Comparison of ENCODE assay signal across 8 cellular contexts in the genomic region with DNA sequence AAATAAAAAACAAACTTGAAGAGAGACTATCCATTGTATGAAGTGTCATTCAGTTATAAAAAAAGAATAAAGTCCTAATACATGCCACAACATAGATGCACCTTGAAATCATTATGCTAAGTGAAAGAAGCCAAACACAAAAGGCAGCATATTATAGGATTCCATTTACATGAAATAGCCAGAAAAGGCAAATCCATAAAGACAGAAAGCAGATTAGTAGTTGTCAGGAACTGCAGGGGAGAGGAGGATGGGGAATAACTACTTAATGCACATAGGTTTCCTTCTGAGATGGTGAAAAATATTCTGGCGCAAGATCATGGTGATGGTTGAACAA. TPM values are rescaled to one million over a fixed set of nuclear protein-coding genes. Genes with fewer than 3 reads are reported as not detected.
DNase-seq lines count a peak whose midpoint lies in the region; ATAC-seq and TF ChIP-seq lines count a peak whose summit lies in the region.
"Had no signal": no experiment of that assay in that cellular context is flagged by ENCODE, and none has a peak within 500 bp of the region (broad histone marks: within the 10 kb centered on the region; RNA-seq: fewer than 3 reads in every experiment).

No MANE protein-coding gene starts in this region.

- H3K9me3 Mint-ChIP-seq in activated CD8-positive, alpha-beta T cell treated with anti-CD3 and anti-CD28 coated beads, Interleukin-2, amount 10 ng/mL, durations not matched to agents 7 days and 5 days (ENCODE audit: insufficient read depth) = no peaks in the 10 kb centered on the region

- intact Hi-C loops in sigmoid colon (cut with DNase I) = no loop called here

- H3K36me3 Mint-ChIP-seq in activated CD8-positive, alpha-beta T cell treated with anti-CD3 and anti-CD28 coated beads, Interleukin-2, amount 10 ng/mL, durations not matched to agents 7 days and 5 days (ENCODE audit: low read depth) = no peaks in the 10 kb centered on the region

- no peak overlapping the region for H3K27ac ChIP-seq in sigmoid colon

- H3K9me3 ChIP-seq in sigmoid colon = no peaks in the 10 kb centered on the region

- peak overlapping the region in 3 of 4 donors; percentile 20 to 26 (median 21) for H3K4me3 ChIP-seq in sigmoid colon

- CTCF ChIA-PET in activated CD8-positive, alpha-beta T cell treated with anti-CD3 and anti-CD28 coated beads, Interleukin-2, amount 10 ng/mL, durations not matched to agents 7 days and 5 days (lab: Charles Lee) = interaction anchor here (0.6 to 1.0 kb wide), 2 partner anchors 20 to 65 kb away, joined by 3 read pairs; a partner anchor contains a TSS

- WGBS in sigmoid colon, 2 donors = 99 to 100% methylated on average over 1 of the region's 1 CpG

- H3K4me1 Mint-ChIP-seq in activated CD8-positive, alpha-beta T cell treated with anti-CD3 and anti-CD28 coated beads, Interleukin-2, amount 10 ng/mL, durations not matched to agents 7 days and 5 days (ENCODE audit: low read depth) = peaks cover 11% of the 10 kb centered on the region

- no peak for TF ChIP-seq CTCF in sigmoid colon (IDR thresholded peaks at IDR 0.05)

- no peak for TF ChIP-seq POLR2A in sigmoid colon (IDR thresholded peaks at IDR 0.05)

- ATAC-seq in GM19395 (IDR thresholded peaks at IDR 0.05; ENCODE audit: unreplicated experiment) (peak; percentile 38), HG02973 (IDR thresholded peaks at IDR 0.05; ENCODE audit: unreplicated experiment) (peak; percentile 16)
- ATAC-seq in activated CD8-positive, alpha-beta T cell treated with anti-CD3 and anti-CD28 coated beads, Interleukin-2, amount 10 ng/mL, durations not matched to agents 7 days and 5 days = peak; percentile 31

- no peaks in the 10 kb centered on the region for H3K27me3 ChIP-seq in sigmoid colon

- DNase-seq in activated CD8-positive, alpha-beta T cell treated with anti-CD3 and anti-CD28 coated beads, Interleukin-2, amount 10 ng/mL, durations not matched to agents 7 days and 5 days = no peak
- DNase-seq in sigmoid colon (no peak), NCI-H1048 (lab: John Stamatoyannopoulos, UW) (no peak), NCI-H2227 (lab: John Stamatoyannopoulos, UW; ENCODE audit: unreplicated experiment) (no peak)
- no peak for DNase-seq in activated CD4-positive, CD25-positive, alpha-beta regulatory T cell (lab: John Stamatoyannopoulos, UW)

- no peaks in the 10 kb centered on the region for H3K36me3 ChIP-seq in sigmoid colon

- no peak for TF ChIP-seq EP300 in sigmoid colon (IDR thresholded peaks at IDR 0.05)

- H3K27ac Mint-ChIP-seq in activated CD8-positive, alpha-beta T cell treated with anti-CD3 and anti-CD28 coated beads, Interleukin-2, amount 10 ng/mL, durations not matched to agents 7 days and 5 days = peak overlapping the region; percentile 63

- peak overlapping the region; percentile 48 for H3K4me3 Mint-ChIP-seq in activated CD8-positive, alpha-beta T cell treated with anti-CD3 and anti-CD28 coated beads, Interleukin-2, amount 10 ng/mL, durations not matched to agents 7 days and 5 days

- H3K4me1 ChIP-seq in sigmoid colon = peaks cover 0 to 5% (median 0%) of the 10 kb centered on the region in 4 donors

- peaks cover 3% of the 10 kb centered on the region for H3K27me3 Mint-ChIP-seq in activated CD8-positive, alpha-beta T cell treated with anti-CD3 and anti-CD28 coated beads, Interleukin-2, amount 10 ng/mL, durations not matched to agents 7 days and 5 days (ENCODE audit: low read depth)

- POLR2A ChIA-PET in activated CD8-positive, alpha-beta T cell treated with anti-CD3 and anti-CD28 coated beads, Interleukin-2, amount 10 ng/mL, durations not matched to agents 7 days and 5 days (lab: Charles Lee) = no interaction called here

RNA-seq across cellular contexts. Expression of a gene that starts 6.6 kb away (rescaled TPM):
- not detected for total RNA-seq in activated CD8-positive, alpha-beta T cell treated with anti-CD3 and anti-CD28 coated beads, Interleukin-2, amount 10 ng/mL, durations not matched to agents 7 days and 5 days
- total RNA-seq in sigmoid colon = under 1 TPM in 1 of 4 donors, not detected in 3; 0.16 TPM
- polyA plus RNA-seq in sigmoid colon = under 1 TPM in 1 of 3 donors, not detected in 2; 0.19 TPM
- total RNA-seq: posterior vena cava had no signal
